1 cellular context compared by ENCODE assay signal in the genomic region with DNA sequence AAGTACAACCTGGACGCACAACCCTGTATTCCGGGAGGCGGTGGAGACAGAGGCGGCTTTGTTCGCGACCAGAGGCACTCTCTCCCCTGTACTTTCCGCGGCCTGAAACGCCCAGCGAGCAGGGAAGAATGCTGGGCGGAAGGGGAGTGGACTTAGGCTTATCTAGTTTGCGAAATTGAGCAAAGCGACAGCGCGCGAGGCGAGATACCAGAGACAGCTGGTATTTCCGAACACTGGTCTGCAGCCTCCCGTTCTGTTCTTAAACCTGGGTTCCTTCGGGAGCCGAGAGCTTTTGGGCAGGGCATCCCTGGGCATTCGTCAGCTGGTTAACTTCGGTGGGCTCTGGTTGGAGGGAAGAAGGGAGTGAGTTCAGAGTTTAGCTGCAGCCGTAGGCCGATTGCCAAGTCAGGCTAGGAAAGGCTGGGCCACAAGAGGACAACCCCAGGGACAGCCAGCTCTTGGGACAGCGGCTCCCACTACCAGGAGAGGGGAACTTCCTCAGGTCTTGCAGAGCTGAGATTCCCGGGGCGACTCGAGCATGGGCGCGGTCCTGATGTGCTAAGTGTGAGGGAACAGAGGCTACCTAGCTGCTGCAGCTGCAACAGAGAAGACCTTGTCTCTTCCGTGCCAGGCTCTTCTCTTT.
TF ChIP-seq lines count a peak whose summit lies in the region.

No MANE protein-coding gene starts in this region.

TF ChIP-seq in endothelial cell of umbilical vein, 7 proteins besides CTCF, POLR2A, EP300 and RAD21:
- TF ChIP-seq GATA2 (IDR thresholded peaks at IDR 0.05; ENCODE audit: insufficient read depth, insufficient read length, low read depth, low read length) (no peak), EZH2 (IDR thresholded peaks at IDR 0.05; ENCODE audit: borderline replicate concordance, low read depth, low read length, severe bottlenecking) (peak; percentile 97)
